ENCODE assay signal across 14 cellular contexts in the genomic region with DNA sequence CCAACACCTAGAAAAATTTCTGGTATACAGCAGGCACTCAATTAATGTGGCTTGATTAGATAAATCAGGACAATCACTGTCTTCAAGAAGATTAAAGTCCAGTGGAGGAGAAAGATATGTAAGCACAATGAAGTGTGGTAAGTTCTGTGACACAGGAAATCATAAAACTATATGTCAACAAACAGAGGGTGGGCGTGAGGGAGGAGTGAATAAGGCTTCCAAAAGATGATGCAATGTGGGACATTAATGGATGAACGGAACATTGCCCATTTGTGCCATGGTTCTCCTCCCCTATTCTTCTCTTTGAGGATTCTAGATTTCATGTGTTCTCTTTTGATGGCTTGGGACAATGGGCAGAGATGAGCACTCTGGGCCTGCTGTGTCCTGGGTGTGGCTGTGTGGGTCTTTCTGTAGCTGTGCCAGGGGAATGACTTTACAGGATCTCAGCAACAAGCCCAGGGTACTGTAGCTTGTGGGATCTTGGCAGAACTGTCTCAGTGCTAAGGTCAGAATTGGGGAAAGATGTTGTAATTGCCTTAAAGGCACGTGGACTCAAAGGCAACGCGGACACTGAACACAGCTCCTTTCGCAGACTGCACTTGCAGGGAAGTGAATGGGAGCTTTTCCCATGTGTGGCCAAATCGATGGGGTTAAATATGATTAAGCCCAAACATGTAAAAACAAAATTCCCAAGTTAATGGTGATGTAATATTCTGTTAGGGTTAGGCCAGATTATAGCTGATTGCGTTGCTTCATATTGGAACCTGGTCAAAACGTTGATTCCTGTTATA.
A peak's percentile ranks its signal among the peaks of the same experiment; 100 is the strongest.
DNase-seq lines count a peak whose midpoint lies in the region; ATAC-seq, FAIRE-seq and TF ChIP-seq lines count a peak whose summit lies in the region.
"Had no signal": no experiment of that assay in that cellular context is flagged by ENCODE, and none has a peak within 500 bp of the region (broad histone marks: within the 10 kb centered on the region; RNA-seq: fewer than 3 reads in every experiment).

No MANE protein-coding gene starts in this region.

- no peak overlapping the region for H3K9ac ChIP-seq in endothelial cell of umbilical vein (replicated peaks; ENCODE audit: extremely low read depth, insufficient read depth, low read length)

- DNase-seq in AG09319 (ENCODE audit: extremely low read depth, low read depth) (peak; percentile 54), endothelial cell of umbilical vein (ENCODE audit: low read depth, low spot score) (peak; percentile 26), lower lobe of right lung (no peak), MV-4-11 (lab: John Stamatoyannopoulos, UW) (no peak), prostate gland (ENCODE audit: low spot score) (no peak)
- DNase-seq: activated T-cell treated with anti-CD3 and anti-CD28 coated beads, Interleukin-2, amount 50 U/mL, for 4 hours; endodermal cell; natural killer cell; stimulated activated CD4-positive, alpha-beta T cell treated with anti-CD3 and anti-CD28 coated beads, Interleukin-15, amount 100 ng/mL, for 24 hours had no signal

- no peak for TF ChIP-seq CTCF in AG09319 (IDR thresholded peaks at IDR 0.05; ENCODE audit: low read depth, low read length)
- no peak for TF ChIP-seq CTCF in endothelial cell of umbilical vein (IDR thresholded peaks at IDR 0.05; ENCODE audit: extremely low read depth in 1 of 2, insufficient read depth in 1 of 2, low read depth in 1 of 2, low read length in 2 of 2)
- no peak for TF ChIP-seq CTCF in lower lobe of right lung (IDR thresholded peaks at IDR 0.05)
- TF ChIP-seq CTCF in prostate gland (IDR thresholded peaks at IDR 0.05) = no peak

- POLR2A ChIA-PET in endothelial cell of umbilical vein (lab: Charles Lee) = no interaction called here

- no peak for TF ChIP-seq POLR2A in endothelial cell of umbilical vein (IDR thresholded peaks at IDR 0.05; ENCODE audit: low read depth, low read length)
- no peak for TF ChIP-seq POLR2A in prostate gland (IDR thresholded peaks at IDR 0.05)

- H3K4me2 ChIP-seq in endothelial cell of umbilical vein (ENCODE audit: insufficient read depth, low read length) = no peak overlapping the region

- H3K4me3 ChIP-seq in endothelial cell of umbilical vein (replicated peaks in 1 of 3; ENCODE audit: insufficient read depth in 1 of 3, low read depth in 1 of 3, low read length in 3 of 3) (no peak overlapping the region), lower lobe of right lung (no peak overlapping the region), prostate gland (no peak overlapping the region)
- H3K4me3 ChIP-seq: ascending aorta had no signal

- no peak overlapping the region for H3K27ac ChIP-seq in endothelial cell of umbilical vein (ENCODE audit: insufficient read depth, low read depth, low read length)
- no peak overlapping the region for H3K27ac ChIP-seq in lower lobe of right lung
- H3K27ac ChIP-seq in prostate gland = no peak overlapping the region
- H3K27ac ChIP-seq: ascending aorta had no signal

- peak; percentile 15 for FAIRE-seq in endothelial cell of umbilical vein (lab: Jason Lieb, UNC)
- FAIRE-seq: GM18507 had no signal

- CTCF ChIA-PET in endothelial cell of umbilical vein (lab: Charles Lee) = interaction anchor here (1.5 kb wide), 1 partner anchor 27 kb away, joined by 3 read pairs; no protein-coding TSS in a partner anchor

- H3K36me3 ChIP-seq in endothelial cell of umbilical vein (ENCODE audit: control insufficient read depth in 2 of 2, extremely low read depth in 1 of 2, insufficient read depth in 2 of 2, low read length in 2 of 2) (no peaks in the 10 kb centered on the region), lower lobe of right lung (no peaks in the 10 kb centered on the region), prostate gland (no peaks in the 10 kb centered on the region)
- H3K36me3 ChIP-seq: ascending aorta had no signal

- 76% methylated on average over 9 of the region's 9 CpGs for WGBS in prostate gland

- H3K9me3 ChIP-seq in endothelial cell of umbilical vein (replicated peaks; ENCODE audit: control insufficient read depth, insufficient read depth, low read length) (no peaks in the 10 kb centered on the region), lower lobe of right lung (no peaks in the 10 kb centered on the region), prostate gland (no peaks in the 10 kb centered on the region)
- H3K9me3 ChIP-seq: ascending aorta had no signal

- no peaks in the 10 kb centered on the region for H3K79me2 ChIP-seq in endothelial cell of umbilical vein (ENCODE audit: control insufficient read depth, insufficient read depth, low read length)

- ATAC-seq in lower lobe of right lung (peak; percentile 23 to 26), HG03432 (IDR thresholded peaks at IDR 0.05; ENCODE audit: unreplicated experiment) (no peak), HG02981 (IDR thresholded peaks at IDR 0.05; ENCODE audit: unreplicated experiment) (no peak)
- ATAC-seq: activated T-cell treated with anti-CD3 and anti-CD28 coated beads, Interleukin-2, amount 50 U/mL, for 4 hours; natural killer cell had no signal

- dilution Hi-C loops in endothelial cell of umbilical vein (cut with MboI; ENCODE audit: extremely low pct_ligation_motif_present, low sequenced_read_pairs) = no loop called here

- H2AFZ ChIP-seq in endothelial cell of umbilical vein (ENCODE audit: low read depth, low read length) = peak overlapping the region; percentile 17

- no peak for TF ChIP-seq RAD21 in Ishikawa (IDR thresholded peaks at IDR 0.05; ENCODE audit: low read depth)

- H3K27me3 ChIP-seq in endothelial cell of umbilical vein (ENCODE audit: control insufficient read depth in 2 of 2, insufficient read depth in 2 of 2, low read length in 2 of 2) = no peaks in the 10 kb centered on the region
- no peaks in the 10 kb centered on the region for H3K27me3 ChIP-seq in lower lobe of right lung (ENCODE audit: low read depth)
- H3K27me3 ChIP-seq in prostate gland (replicated peaks; ENCODE audit: insufficient read depth) = no peaks in the 10 kb centered on the region
- H3K27me3 ChIP-seq: ascending aorta had no signal

- intact Hi-C loops in endothelial cell of umbilical vein (cut with micrococcal nuclease) = no loop called here
- intact Hi-C loops in lower lobe of right lung (cut with DNase I) = no loop called here
- intact Hi-C loops in prostate gland (cut with DNase I) = no loop called here

- TF ChIP-seq EP300 in Ishikawa (IDR thresholded peaks at IDR 0.05; ENCODE audit: borderline replicate concordance) = no peak

- no peaks in the 10 kb centered on the region for H3K9me1 ChIP-seq in endothelial cell of umbilical vein (replicated peaks; ENCODE audit: control insufficient read depth, extremely low read depth, insufficient read depth, low read length)

- no TSS peak for BruUV-seq in endothelial cell of umbilical vein (replicated peaks; lab: Mats Ljungman, UMichigan)

- H4K20me1 ChIP-seq in endothelial cell of umbilical vein (replicated peaks; ENCODE audit: control insufficient read depth, extremely low read depth, insufficient read depth, low read length) = no peaks in the 10 kb centered on the region

- H3K4me1 ChIP-seq in endothelial cell of umbilical vein (ENCODE audit: control insufficient read depth, extremely low read depth, insufficient read depth, low read length) (peaks cover 3% of the 10 kb centered on the region), lower lobe of right lung (peaks cover under 1% of the 10 kb centered on the region), prostate gland (replicated peaks) (no peaks in the 10 kb centered on the region)
- H3K4me1 ChIP-seq: ascending aorta had no signal

TF ChIP-seq in Ishikawa, 13 proteins besides CTCF, POLR2A, EP300 and RAD21:
- TF ChIP-seq CEBPB (IDR thresholded peaks at IDR 0.05) = peak; percentile 32; the same call in 1 of the 2 replicates
- TF ChIP-seq TCF12 (IDR thresholded peaks at IDR 0.05; ENCODE audit: low read depth) = no peak
- no peak for TF ChIP-seq CREB1 (IDR thresholded peaks at IDR 0.05; ENCODE audit: low read depth)
- TF ChIP-seq TEAD4 (IDR thresholded peaks at IDR 0.05) = no peak
- TF ChIP-seq YY1 (IDR thresholded peaks at IDR 0.05; ENCODE audit: low read depth) = no peak
TF ChIP-seq in Ishikawa: peak in this region for 1.

TF ChIP-seq in endothelial cell of umbilical vein, 7 proteins besides CTCF, POLR2A, EP300 and RAD21:
- TF ChIP-seq JUN (IDR thresholded peaks at IDR 0.05; ENCODE audit: borderline replicate concordance, insufficient read depth, insufficient read length, low read depth) (no peak), MAX (IDR thresholded peaks at IDR 0.05; ENCODE audit: insufficient read depth, insufficient read length) (no peak), FOS (IDR thresholded peaks at IDR 0.05; ENCODE audit: borderline replicate concordance, insufficient read depth, low read length) (no peak), EZH2 (IDR thresholded peaks at IDR 0.05; ENCODE audit: borderline replicate concordance, low read depth, low read length, severe bottlenecking) (no peak), POLR2AphosphoS5 (IDR thresholded peaks at IDR 0.05; ENCODE audit: insufficient read depth, low read depth, low read length) (no peak), GATA2 (IDR thresholded peaks at IDR 0.05; ENCODE audit: insufficient read depth, insufficient read length, low read depth, low read length) (no peak), MYC (IDR thresholded peaks at IDR 0.05; ENCODE audit: low read depth, low read length) (no peak)

Comparison
In these comparisons a context has a peak if more than half of its experiments do, and no peak if none do; other contexts are left out.
1. DNase-seq: peak in AG09319 (single experiment) and endothelial cell of umbilical vein (single experiment); none in lower lobe of right lung (single experiment), MV-4-11 (single experiment) and prostate gland (single experiment).
2. ATAC-seq: peak in lower lobe of right lung (2 of 2); none in HG03432 (single experiment) and HG02981 (single experiment).